In genomic region chr1:68625636-68626035, GRCh38 we compare ENCODE assay signal across 31 cellular contexts.
"Had no signal": no experiment of that assay in that cellular context is flagged by ENCODE, and none has a peak within 500 bp of the region (broad histone marks: within the 10 kb centered on the region; RNA-seq: fewer than 3 reads in every experiment).

No MANE protein-coding gene starts in this region.

- H3K27ac ChIP-seq: adrenal gland, ascending aorta, body of pancreas, brain microvascular endothelial cell, breast epithelium, cardiac muscle cell had no signal

- ATAC-seq: activated naive CD4-positive, alpha-beta T cell treated with anti-CD3 and anti-CD28 coated beads, Interleukin-2, amount 50 U/mL, for 72 hours; activated naive CD8-positive, alpha-beta T cell treated with anti-CD3 and anti-CD28 coated beads, Interleukin-2, amount 50 U/mL, for 24 hours; activated T-cell treated with anti-CD3 and anti-CD28 coated beads, Interleukin-2, amount 50 U/mL, for 4 hours; activated T-cell treated with anti-CD3 and anti-CD28 coated beads, Interleukin-2, amount 50 U/mL, for 72 hours; activated T-helper 17 cell treated with anti-CD3 and anti-CD28 coated beads, Interleukin-2, amount 50 U/mL, for 72 hours; body of pancreas had no signal

- DNase-seq: activated effector memory CD4-positive, alpha-beta T cell treated with anti-CD3 and anti-CD28 coated beads, Interleukin-2, amount 50 U/mL, for 16 hours; activated effector memory CD4-positive, alpha-beta T cell treated with Interleukin-2 at 50 U/mL for 16 hours; activated gamma-delta T cell; activated gamma-delta T cell treated with Interleukin-2 at 50 U/mL for 16 hours; activated naive CD4-positive, alpha-beta T cell; activated naive CD4-positive, alpha-beta T cell treated with anti-CD3 and anti-CD28 coated beads for 36 hours; activated naive CD4-positive, alpha-beta T cell treated with anti-CD3 and anti-CD28 coated beads, Interleukin-2, amount 10 ng/mL, durations not matched to agents 7 days and 5 days; activated naive CD4-positive, alpha-beta T cell treated with anti-CD3 and anti-CD28 coated beads, Interleukin-2, amount 50 U/mL, for 16 hours; activated naive CD4-positive, alpha-beta T cell treated with Interleukin-2 at 50 U/mL for 16 hours; activated naive CD8-positive, alpha-beta T cell treated with anti-CD3 and anti-CD28 coated beads for 36 hours; activated naive CD8-positive, alpha-beta T cell treated with anti-CD3 and anti-CD28 coated beads, Interleukin-2, amount 10 ng/mL, durations not matched to agents 7 days and 5 days; activated naive CD8-positive, alpha-beta T cell treated with anti-CD3 and anti-CD28 coated beads, Interleukin-2, amount 50 U/mL, for 24 hours; activated T-cell treated with anti-CD3 and anti-CD28 coated beads, Interleukin-2, amount 50 U/mL, for 1 hour; activated T-cell treated with anti-CD3 and anti-CD28 coated beads, Interleukin-2, amount 50 U/mL, for 24 hours; activated T-cell treated with anti-CD3 and anti-CD28 coated beads, Interleukin-2, amount 50 U/mL, for 4 hours; activated T-cell treated with anti-CD3 and anti-CD28 coated beads, Interleukin-2, amount 50 U/mL, for 48 hours; activated T-cell treated with anti-CD3 and anti-CD28 coated beads, Interleukin-2, amount 50 U/mL, for 72 hours; adrenal gland; amniotic stem cell; amygdala; anterior cingulate cortex; aorta; body of pancreas; brain microvascular endothelial cell; central memory CD4-positive, alpha-beta T cell; cerebellar nuclear complex had no signal
